Comparison of ENCODE assay signal across 11 cellular contexts in genomic region chr10:74733612-74734011, GRCh38.
"Had no signal": no experiment of that assay in that cellular context is flagged by ENCODE, and none has a peak within 500 bp of the region (broad histone marks: within the 10 kb centered on the region; RNA-seq: fewer than 3 reads in every experiment).

No MANE protein-coding gene starts in this region.

- H3K27ac ChIP-seq: GM23248 had no signal

- H3K36me3 ChIP-seq: HAP-1 had no signal

- H3K9me3 ChIP-seq: HAP-1 had no signal

- H3K4me3 ChIP-seq: GM23248, GM23338, HAP-1 had no signal

- H2AFZ ChIP-seq: GM23248, GM23338 had no signal

- ATAC-seq: GM23338, HCT116 had no signal

- H3K4me1 ChIP-seq: HAP-1 had no signal

- H3K4me2 ChIP-seq: GM23338 had no signal

- FAIRE-seq: H1, H54 had no signal

- H3K9ac ChIP-seq: GM23248 had no signal

- DNase-seq: GM23248, GOT3, H7, H9, HCEC 1CT, HFFc6 had no signal
